8 cellular contexts compared by ENCODE assay signal in genomic region chr3:150544040-150544439, GRCh38. TPM values are rescaled to one million over a fixed set of nuclear protein-coding genes. Genes with fewer than 3 reads are reported as not detected.
DNase-seq lines count a peak whose midpoint lies in the region; ATAC-seq and TF ChIP-seq lines count a peak whose summit lies in the region.

No MANE protein-coding gene starts in this region.

- H3K79me2 ChIP-seq in OCI-LY3 (ENCODE audit: low read length) (peaks cover 72% of the 10 kb centered on the region), osteoblast (ENCODE audit: insufficient read depth, low read length) (peaks cover 67% of the 10 kb centered on the region)

- no peak for ATAC-seq in HG03565 (IDR thresholded peaks at IDR 0.05; ENCODE audit: unreplicated experiment)

- TF ChIP-seq CTCF in OCI-LY3 (IDR thresholded peaks at IDR 0.05; ENCODE audit: low read depth, low read length), result no peak
- no peak for TF ChIP-seq CTCF in osteoblast (IDR thresholded peaks at IDR 0.05; ENCODE audit: extremely low read depth, low read depth, low read length)

- H3K9me3 ChIP-seq in OCI-LY3 (ENCODE audit: insufficient read depth, low read length), result no peaks in the 10 kb centered on the region
- H3K9me3 ChIP-seq in osteoblast (ENCODE audit: low read depth, low read length), result no peaks in the 10 kb centered on the region
- no peaks in the 10 kb centered on the region for H3K9me3 ChIP-seq in HAP-1

- H3K27ac ChIP-seq in OCI-LY3 (ENCODE audit: low read length) (no peak overlapping the region), osteoblast (ENCODE audit: low read depth, low read length) (peak overlapping the region; percentile 98)

- H3K4me3 ChIP-seq in OCI-LY3 (ENCODE audit: low read length) (no peak overlapping the region), osteoblast (ENCODE audit: insufficient read depth, low read length) (peak overlapping the region; percentile 90), HAP-1 (no peak overlapping the region)

- in situ Hi-C loops in HAP-1 (cut with MboI; ENCODE audit: low sequenced_read_pairs), result loop anchor here (25.0 kb wide), 2 partner anchors 318 to 618 kb away; no protein-coding TSS in a partner anchor

- DNase-seq in Daoy (ENCODE audit: low read depth) (peak; percentile 35), dedifferentiated amniotic fluid mesenchymal stem cell (ENCODE audit: extremely low spot score) (peak; percentile 43), osteoblast (ENCODE audit: insufficient read length, low spot score, missing footprints) (peak; percentile 81), HAP-1 (ENCODE audit: low spot score in 2 of 2) (no peak), epidermal melanocyte (ENCODE audit: insufficient read length, low spot score) (no peak)
- DNase-seq in stimulated activated naive CD4-positive, alpha-beta T cell (lab: John Stamatoyannopoulos, UW), result no peak

- no peak overlapping the region for H2AFZ ChIP-seq in OCI-LY3 (ENCODE audit: low read depth, low read length)
- H2AFZ ChIP-seq in osteoblast (ENCODE audit: low read length), result no peak overlapping the region

- H4K20me1 ChIP-seq in OCI-LY3 (ENCODE audit: insufficient read depth, low read length) (peaks cover 25% of the 10 kb centered on the region), osteoblast (ENCODE audit: insufficient read depth, low read length) (peaks cover 26% of the 10 kb centered on the region)

- no peak overlapping the region for H3K9ac ChIP-seq in OCI-LY3 (ENCODE audit: low read length)

- no peaks in the 10 kb centered on the region for H3K27me3 ChIP-seq in OCI-LY3 (ENCODE audit: low read depth, low read length)
- no peaks in the 10 kb centered on the region for H3K27me3 ChIP-seq in osteoblast (ENCODE audit: insufficient read depth, low read length)
- no peaks in the 10 kb centered on the region for H3K27me3 ChIP-seq in HAP-1 (ENCODE audit: low read depth)

- peaks cover 23% of the 10 kb centered on the region for H3K4me1 ChIP-seq in OCI-LY3 (ENCODE audit: low read length)
- peaks cover 28% of the 10 kb centered on the region for H3K4me1 ChIP-seq in osteoblast (ENCODE audit: insufficient read depth, low read length)
- H3K4me1 ChIP-seq in HAP-1, result peaks cover 31% of the 10 kb centered on the region

- H3K36me3 ChIP-seq in OCI-LY3 (replicated peaks; ENCODE audit: low read depth, low read length) (peaks cover 37% of the 10 kb centered on the region), osteoblast (ENCODE audit: insufficient read depth, low read length) (peaks cover 24% of the 10 kb centered on the region), HAP-1 (replicated peaks) (peaks cover 23% of the 10 kb centered on the region)

- H3K4me2 ChIP-seq in OCI-LY3 (ENCODE audit: low read length) (peak overlapping the region; percentile 79; the same call in 1 of the 2 replicates), osteoblast (ENCODE audit: insufficient read depth, low read length) (peak overlapping the region; percentile 88)

RNA-seq across cellular contexts. Expression of gene SERP1, which starts 2.3 kb away (rescaled TPM):
- total RNA-seq in Daoy (2014; rRNA removed; shearing (Covaris generic)), result 375 and 487 TPM in 2 replicates
- total RNA-seq in osteoblast, result 97.5 and 124 TPM in 2 replicates

RNA-seq across cellular contexts. Expression of gene EIF2A, which starts 2.5 kb away (rescaled TPM):
- total RNA-seq in Daoy (2014; rRNA removed; shearing (Covaris generic)), result 228 and 245 TPM in 2 replicates
- 230 and 238 TPM in 2 replicates for total RNA-seq in osteoblast

RNA-seq across cellular contexts. Expression of gene SELENOT, which starts 59.1 kb away (rescaled TPM):
- 201 and 204 TPM in 2 replicates for total RNA-seq in Daoy (2014; rRNA removed; shearing (Covaris generic))
- 87.9 and 94.3 TPM in 2 replicates for total RNA-seq in osteoblast

Comparison
In these comparisons a context has a peak if more than half of its experiments do, and no peak if none do; other contexts are left out.
1. DNase-seq: peak in Daoy (single experiment), dedifferentiated amniotic fluid mesenchymal stem cell (single experiment) and osteoblast (single experiment); none in stimulated activated naive CD4-positive, alpha-beta T cell (0 of 6), HAP-1 (0 of 2) and epidermal melanocyte (single experiment).